Comparison of ENCODE assay signal across 1 cellular context in genomic region chr1:161539731-161540561, GRCh38.
A peak's percentile ranks its signal among the peaks of the same experiment; 100 is the strongest.
TF ChIP-seq lines count a peak whose summit lies in the region.
"Not testable (repeated sequence)": the region's sequence is repeated elsewhere in the genome, so short reads cannot be mapped to it uniquely, and the experiment has no call there.

No MANE protein-coding gene starts in this region.

TF ChIP-seq in HepG2, 621 proteins besides CTCF, POLR2A, EP300 and RAD21 (continued from another document and continues in another):
- TF ChIP-seq, protein P1, sequence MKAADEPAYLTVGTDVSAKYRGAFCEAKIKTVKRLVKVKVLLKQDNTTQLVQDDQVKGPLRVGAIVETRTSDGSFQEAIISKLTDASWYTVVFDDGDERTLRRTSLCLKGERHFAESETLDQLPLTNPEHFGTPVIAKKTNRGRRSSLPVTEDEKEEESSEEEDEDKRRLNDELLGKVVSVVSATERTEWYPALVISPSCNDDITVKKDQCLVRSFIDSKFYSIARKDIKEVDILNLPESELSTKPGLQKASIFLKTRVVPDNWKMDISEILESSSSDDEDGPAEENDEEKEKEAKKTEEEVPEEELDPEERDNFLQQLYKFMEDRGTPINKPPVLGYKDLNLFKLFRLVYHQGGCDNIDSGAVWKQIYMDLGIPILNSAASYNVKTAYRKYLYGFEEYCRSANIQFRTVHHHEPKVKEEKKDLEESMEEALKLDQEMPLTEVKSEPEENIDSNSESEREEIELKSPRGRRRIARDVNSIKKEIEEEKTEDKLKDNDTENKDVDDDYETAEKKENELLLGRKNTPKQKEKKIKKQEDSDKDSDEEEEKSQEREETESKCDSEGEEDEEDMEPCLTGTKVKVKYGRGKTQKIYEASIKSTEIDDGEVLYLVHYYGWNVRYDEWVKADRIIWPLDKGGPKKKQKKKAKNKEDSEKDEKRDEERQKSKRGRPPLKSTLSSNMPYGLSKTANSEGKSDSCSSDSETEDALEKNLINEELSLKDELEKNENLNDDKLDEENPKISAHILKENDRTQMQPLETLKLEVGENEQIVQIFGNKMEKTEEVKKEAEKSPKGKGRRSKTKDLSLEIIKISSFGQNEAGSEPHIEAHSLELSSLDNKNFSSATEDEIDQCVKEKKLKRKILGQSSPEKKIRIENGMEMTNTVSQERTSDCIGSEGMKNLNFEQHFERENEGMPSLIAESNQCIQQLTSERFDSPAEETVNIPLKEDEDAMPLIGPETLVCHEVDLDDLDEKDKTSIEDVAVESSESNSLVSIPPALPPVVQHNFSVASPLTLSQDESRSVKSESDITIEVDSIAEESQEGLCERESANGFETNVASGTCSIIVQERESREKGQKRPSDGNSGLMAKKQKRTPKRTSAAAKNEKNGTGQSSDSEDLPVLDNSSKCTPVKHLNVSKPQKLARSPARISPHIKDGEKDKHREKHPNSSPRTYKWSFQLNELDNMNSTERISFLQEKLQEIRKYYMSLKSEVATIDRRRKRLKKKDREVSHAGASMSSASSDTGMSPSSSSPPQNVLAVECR (CRISPR knock-in tag; IDR thresholded peaks at IDR 0.05; ENCODE audit: borderline replicate concordance), result peak; percentile 53; the same call in 1 of the 2 replicates
- TF ChIP-seq POGK (CRISPR knock-in tag; conservative IDR thresholded peaks at IDR 0.05) (peak; percentile 41; the same call in 1 of the 2 replicates), ZNF124 (CRISPR knock-in tag; IDR thresholded peaks at IDR 0.05) (0 out of 2 replicates have a peak, but pooled peaks have one; percentile 40), ARID5B (CRISPR knock-in tag; IDR thresholded peaks at IDR 0.05) (peak; percentile 59; the same call in 1 of the 2 replicates), TP53 (CRISPR knock-in tag; conservative IDR thresholded peaks at IDR 0.05) (peak; percentile 71; the same call in 1 of the 2 replicates), ADNP (CRISPR knock-in tag; IDR thresholded peaks at IDR 0.05) (peak; percentile 87; the same call in 1 of the 2 replicates), ZNF772 (CRISPR knock-in tag; IDR thresholded peaks at IDR 0.05) (peak; percentile 86), TOPORS (CRISPR knock-in tag; IDR thresholded peaks at IDR 0.05) (peak; percentile 46; the same call in 1 of the 2 replicates), CBX1 (IDR thresholded peaks at IDR 0.05; ENCODE audit: low read depth) (peak; percentile 76), SMAD3 (CRISPR knock-in tag; IDR thresholded peaks at IDR 0.05) (peak; percentile 81), ZSCAN20 (CRISPR knock-in tag; IDR thresholded peaks at IDR 0.05; ENCODE audit: borderline replicate concordance) (0 out of 2 replicates have a peak, but pooled peaks have one; percentile 39), THAP11 (CRISPR knock-in tag; IDR thresholded peaks at IDR 0.05) (peak; percentile 46), KLF12 (CRISPR knock-in tag; IDR thresholded peaks at IDR 0.05; ENCODE audit: borderline replicate concordance) (peak; percentile 79; the same call in 1 of the 2 replicates), GATAD1 (CRISPR knock-in tag; IDR thresholded peaks at IDR 0.05) (peak; percentile 49; the same call in 1 of the 2 replicates), FOXK1 (CRISPR knock-in tag; IDR thresholded peaks at IDR 0.05; ENCODE audit: borderline replicate concordance, low read depth) (0 out of 2 replicates have a peak, but pooled peaks have one; percentile 12), IRF9 (CRISPR knock-in tag; IDR thresholded peaks at IDR 0.05; ENCODE audit: borderline replicate concordance) (0 out of 2 replicates have a peak, but pooled peaks have one; percentile 49), SALL1 (CRISPR knock-in tag; IDR thresholded peaks at IDR 0.05) (peak; percentile 66), RFXAP (CRISPR knock-in tag; IDR thresholded peaks at IDR 0.05; ENCODE audit: borderline replicate concordance) (peak; percentile 59; the same call in 1 of the 2 replicates), CEBPG (CRISPR knock-in tag; IDR thresholded peaks at IDR 0.05) (peak; percentile 95), KLF6 (CRISPR knock-in tag; IDR thresholded peaks at IDR 0.05) (0 out of 2 replicates have a peak, but pooled peaks have one; percentile 42), ISL2 (CRISPR knock-in tag; IDR thresholded peaks at IDR 0.05) (peak; percentile 72), KDM1A (CRISPR knock-in tag; IDR thresholded peaks at IDR 0.05) (0 out of 2 replicates have a peak, but pooled peaks have one; percentile 47), NONO (CRISPR knock-in tag; conservative IDR thresholded peaks at IDR 0.05) (peak; percentile 83), MAFF (IDR thresholded peaks at IDR 0.05; ENCODE audit: low read depth, low read length) (peak; percentile 94), HMGXB4 (CRISPR knock-in tag; IDR thresholded peaks at IDR 0.05; ENCODE audit: borderline replicate concordance in 1 of 2, low read depth in 1 of 2) (peak; percentile 97 to 98), ATF4 (CRISPR knock-in tag; IDR thresholded peaks at IDR 0.05) (peak in 1 of 2 experiments; percentile 54; a peak in 1 of 4 replicates), ZFP90 (CRISPR knock-in tag; IDR thresholded peaks at IDR 0.05; ENCODE audit: borderline replicate concordance) (0 out of 2 replicates have a peak, but pooled peaks have one; percentile 64), CBX5 (CRISPR knock-in tag; IDR thresholded peaks at IDR 0.05; ENCODE audit: borderline replicate concordance) (peak; percentile 61; the same call in 1 of the 2 replicates), ZMYM3 (CRISPR knock-in tag; IDR thresholded peaks at IDR 0.05) (peak; percentile 77), CBFB (CRISPR knock-in tag; IDR thresholded peaks at IDR 0.05) (peak; percentile 55; the same call in 1 of the 2 replicates), E2F2 (CRISPR knock-in tag; IDR thresholded peaks at IDR 0.05; ENCODE audit: borderline replicate concordance) (peak; percentile 37; the same call in 1 of the 2 replicates), LCORL (CRISPR knock-in tag; IDR thresholded peaks at IDR 0.05) (peak; percentile 76), SP4 (CRISPR knock-in tag; IDR thresholded peaks at IDR 0.05) (peak; percentile 64; the same call in 1 of the 2 replicates), ZNF205 (CRISPR knock-in tag; IDR thresholded peaks at IDR 0.05) (peak; percentile 82), NKX3-1 (CRISPR knock-in tag; IDR thresholded peaks at IDR 0.05) (peak; percentile 67; the same call in 1 of the 2 replicates), ZNF24 (IDR thresholded peaks at IDR 0.05) (peak; percentile 91), ZNF263 (CRISPR knock-in tag; IDR thresholded peaks at IDR 0.05) (peak; percentile 37; the same call in 1 of the 2 replicates), KDM2A (CRISPR knock-in tag; IDR thresholded peaks at IDR 0.05; ENCODE audit: borderline replicate concordance, low read depth) (peak; percentile 90), ZSCAN31 (CRISPR knock-in tag; IDR thresholded peaks at IDR 0.05; ENCODE audit: low read depth) (peak; percentile 77; the same call in 1 of the 2 replicates), ZNF350 (CRISPR knock-in tag; IDR thresholded peaks at IDR 0.05; ENCODE audit: borderline replicate concordance, low read depth) (peak; percentile 60; the same call in 1 of the 2 replicates)
- TF ChIP-seq, protein P2, sequence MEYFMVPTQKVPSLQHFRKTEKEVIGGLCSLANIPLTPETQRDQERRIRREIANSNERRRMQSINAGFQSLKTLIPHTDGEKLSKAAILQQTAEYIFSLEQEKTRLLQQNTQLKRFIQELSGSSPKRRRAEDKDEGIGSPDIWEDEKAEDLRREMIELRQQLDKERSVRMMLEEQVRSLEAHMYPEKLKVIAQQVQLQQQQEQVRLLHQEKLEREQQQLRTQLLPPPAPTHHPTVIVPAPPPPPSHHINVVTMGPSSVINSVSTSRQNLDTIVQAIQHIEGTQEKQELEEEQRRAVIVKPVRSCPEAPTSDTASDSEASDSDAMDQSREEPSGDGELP (IDR thresholded peaks at IDR 0.05; ENCODE audit: borderline replicate concordance, low read depth), result peak; percentile 10; the same call in 1 of the 2 replicates
- TF ChIP-seq NONO, LCORL (IDR thresholded peaks at IDR 0.05): not testable (repeated sequence)
- TF ChIP-seq, protein P3, sequence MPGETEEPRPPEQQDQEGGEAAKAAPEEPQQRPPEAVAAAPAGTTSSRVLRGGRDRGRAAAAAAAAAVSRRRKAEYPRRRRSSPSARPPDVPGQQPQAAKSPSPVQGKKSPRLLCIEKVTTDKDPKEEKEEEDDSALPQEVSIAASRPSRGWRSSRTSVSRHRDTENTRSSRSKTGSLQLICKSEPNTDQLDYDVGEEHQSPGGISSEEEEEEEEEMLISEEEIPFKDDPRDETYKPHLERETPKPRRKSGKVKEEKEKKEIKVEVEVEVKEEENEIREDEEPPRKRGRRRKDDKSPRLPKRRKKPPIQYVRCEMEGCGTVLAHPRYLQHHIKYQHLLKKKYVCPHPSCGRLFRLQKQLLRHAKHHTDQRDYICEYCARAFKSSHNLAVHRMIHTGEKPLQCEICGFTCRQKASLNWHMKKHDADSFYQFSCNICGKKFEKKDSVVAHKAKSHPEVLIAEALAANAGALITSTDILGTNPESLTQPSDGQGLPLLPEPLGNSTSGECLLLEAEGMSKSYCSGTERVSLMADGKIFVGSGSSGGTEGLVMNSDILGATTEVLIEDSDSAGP (CRISPR knock-in tag; IDR thresholded peaks at IDR 0.05; ENCODE audit: borderline replicate concordance), result peak; percentile 65
- TF ChIP-seq, protein P4, sequence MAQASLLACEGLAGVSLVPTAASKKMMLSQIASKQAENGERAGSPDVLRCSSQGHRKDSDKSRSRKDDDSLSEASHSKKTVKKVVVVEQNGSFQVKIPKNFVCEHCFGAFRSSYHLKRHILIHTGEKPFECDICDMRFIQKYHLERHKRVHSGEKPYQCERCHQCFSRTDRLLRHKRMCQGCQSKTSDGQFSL (CRISPR knock-in tag; IDR thresholded peaks at IDR 0.05), result 0 out of 2 replicates have a peak, but pooled peaks have one; percentile 22
